ENCODE assay signal across 1 cellular context in the genomic region with DNA sequence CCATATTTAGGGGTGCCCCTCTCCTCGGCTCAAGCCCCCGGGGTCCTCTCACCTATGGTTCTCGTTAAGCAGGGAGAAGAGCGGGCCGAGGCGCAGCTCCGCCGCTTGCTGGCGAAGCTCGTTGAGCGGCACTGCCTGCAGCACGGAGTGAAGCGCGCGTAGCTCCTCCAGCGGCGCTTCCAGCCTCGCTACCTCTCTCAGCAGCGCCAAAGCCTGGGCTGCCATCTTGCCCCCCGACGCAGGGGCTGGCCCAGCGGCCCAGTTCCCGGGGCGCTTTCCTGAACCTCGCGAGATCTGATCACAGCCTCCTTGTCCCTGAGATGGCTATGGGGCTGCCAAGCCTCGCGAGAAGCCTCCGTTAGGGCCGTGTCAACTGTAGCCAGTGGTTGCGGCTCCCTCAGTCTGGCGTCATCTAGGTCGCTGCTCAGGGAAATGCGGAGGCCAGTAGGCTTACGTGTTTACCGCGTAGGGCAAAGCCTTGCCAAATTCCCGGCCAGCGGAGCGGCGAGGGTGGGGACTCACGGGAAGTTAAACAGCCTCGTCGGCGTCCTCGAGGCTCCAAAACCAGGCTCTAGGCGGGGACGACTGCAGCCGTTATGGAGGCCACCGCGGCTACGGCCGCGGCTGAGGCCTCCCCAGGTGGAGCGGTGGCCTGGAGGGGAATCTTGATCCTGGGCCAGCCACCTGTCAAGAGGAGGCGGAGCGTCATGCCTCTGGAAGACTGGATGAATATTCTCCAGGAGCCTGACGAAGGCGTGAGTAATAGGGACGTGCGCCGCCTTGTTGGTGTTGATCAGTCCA.
A peak's percentile ranks its signal among the peaks of the same experiment; 100 is the strongest.
TF ChIP-seq lines count a peak whose summit lies in the region.

A gene (minus strand): TSS at position 238 of the 801 bp plus-strand sequence. CDS start 13 bp downstream, at position 225.

TF ChIP-seq in HepG2, 621 proteins besides CTCF, POLR2A, EP300 and RAD21 (continues in another document):
- TF ChIP-seq, protein P1, sequence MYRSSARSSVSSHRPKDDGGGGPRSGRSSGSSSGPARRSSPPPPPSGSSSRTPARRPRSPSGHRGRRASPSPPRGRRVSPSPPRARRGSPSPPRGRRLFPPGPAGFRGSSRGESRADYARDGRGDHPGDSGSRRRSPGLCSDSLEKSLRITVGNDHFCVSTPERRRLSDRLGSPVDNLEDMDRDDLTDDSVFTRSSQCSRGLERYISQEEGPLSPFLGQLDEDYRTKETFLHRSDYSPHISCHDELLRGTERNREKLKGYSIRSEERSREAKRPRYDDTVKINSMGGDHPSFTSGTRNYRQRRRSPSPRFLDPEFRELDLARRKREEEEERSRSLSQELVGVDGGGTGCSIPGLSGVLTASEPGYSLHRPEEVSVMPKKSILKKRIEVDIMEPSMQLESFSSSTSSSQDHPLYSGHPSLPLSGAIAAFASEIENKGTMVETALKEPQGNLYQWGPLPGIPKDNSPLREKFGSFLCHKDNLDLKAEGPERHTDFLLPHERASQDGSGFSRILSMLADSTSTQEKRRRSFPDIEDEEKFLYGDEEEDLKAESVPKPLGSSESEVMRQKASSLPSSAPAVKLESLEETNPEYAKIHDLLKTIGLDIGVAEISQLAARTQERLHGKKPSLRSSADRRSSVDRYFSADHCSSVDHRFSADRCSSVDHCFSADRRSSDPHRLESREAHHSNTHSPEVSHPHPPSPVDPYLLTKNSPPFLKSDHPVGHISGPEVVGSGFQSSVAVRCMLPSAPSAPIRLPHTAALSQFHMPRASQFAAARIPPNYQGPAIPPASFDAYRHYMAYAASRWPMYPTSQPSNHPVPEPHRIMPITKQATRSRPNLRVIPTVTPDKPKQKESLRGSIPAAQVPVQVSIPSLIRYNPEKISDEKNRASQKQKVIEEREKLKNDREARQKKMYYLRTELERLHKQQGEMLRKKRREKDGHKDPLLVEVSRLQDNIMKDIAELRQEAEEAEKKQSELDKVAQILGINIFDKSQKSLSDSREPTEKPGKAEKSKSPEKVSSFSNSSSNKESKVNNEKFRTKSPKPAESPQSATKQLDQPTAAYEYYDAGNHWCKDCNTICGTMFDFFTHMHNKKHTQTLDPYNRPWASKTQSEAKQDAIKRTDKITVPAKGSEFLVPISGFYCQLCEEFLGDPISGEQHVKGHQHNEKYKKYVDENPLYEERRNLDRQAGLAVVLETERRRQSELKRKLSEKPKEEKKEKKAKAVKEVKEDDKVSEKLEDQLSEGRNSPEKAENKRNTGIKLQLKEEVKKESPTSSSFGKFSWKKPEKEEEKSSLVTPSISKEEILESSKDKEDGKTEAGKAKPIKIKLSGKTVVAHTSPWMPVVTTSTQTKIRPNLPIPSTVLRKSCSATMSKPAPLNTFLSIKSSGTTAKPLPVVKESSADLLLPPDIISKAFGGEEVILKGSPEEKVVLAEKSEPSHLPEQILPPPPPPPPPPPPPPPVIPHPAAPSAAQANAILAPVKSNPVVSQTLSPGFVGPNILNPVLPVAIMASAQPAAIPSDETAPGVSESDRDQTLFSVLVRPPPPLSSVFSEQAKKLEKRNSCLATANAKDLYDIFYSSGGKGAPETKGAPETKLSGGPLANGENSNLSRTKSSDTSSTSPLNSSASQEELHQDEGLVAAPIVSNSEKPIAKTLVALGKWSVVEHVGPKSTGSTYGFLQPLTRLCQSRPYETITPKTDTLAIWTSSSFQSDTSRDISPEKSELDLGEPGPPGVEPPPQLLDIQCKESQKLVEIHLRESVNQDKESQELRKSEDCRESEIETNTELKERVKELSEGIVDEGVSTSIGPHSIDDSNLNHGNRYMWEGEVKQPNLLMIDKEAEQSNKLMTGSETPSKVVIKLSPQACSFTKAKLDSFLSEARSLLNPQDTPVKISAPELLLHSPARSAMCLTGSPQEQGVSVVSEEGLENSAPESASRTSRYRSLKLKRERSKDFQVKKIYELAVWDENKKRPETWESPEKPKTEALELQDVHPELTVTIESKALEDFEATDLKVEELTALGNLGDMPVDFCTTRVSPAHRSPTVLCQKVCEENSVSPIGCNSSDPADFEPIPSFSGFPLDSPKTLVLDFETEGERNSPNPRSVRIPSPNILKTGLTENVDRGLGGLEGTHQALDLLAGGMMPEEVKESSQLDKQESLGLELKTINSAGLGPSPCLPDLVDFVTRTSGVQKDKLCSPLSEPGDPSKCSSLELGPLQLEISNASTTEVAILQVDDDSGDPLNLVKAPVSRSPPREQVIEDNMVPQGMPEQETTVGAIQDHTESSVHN (CRISPR knock-in tag; IDR thresholded peaks at IDR 0.05): no peak
- no peak for TF ChIP-seq ZNF883 (CRISPR knock-in tag; IDR thresholded peaks at IDR 0.05; ENCODE audit: not compliant biosample characterization)
- peak; percentile 72 for TF ChIP-seq PHF8 (CRISPR knock-in tag; IDR thresholded peaks at IDR 0.05)
- TF ChIP-seq, protein P2, sequence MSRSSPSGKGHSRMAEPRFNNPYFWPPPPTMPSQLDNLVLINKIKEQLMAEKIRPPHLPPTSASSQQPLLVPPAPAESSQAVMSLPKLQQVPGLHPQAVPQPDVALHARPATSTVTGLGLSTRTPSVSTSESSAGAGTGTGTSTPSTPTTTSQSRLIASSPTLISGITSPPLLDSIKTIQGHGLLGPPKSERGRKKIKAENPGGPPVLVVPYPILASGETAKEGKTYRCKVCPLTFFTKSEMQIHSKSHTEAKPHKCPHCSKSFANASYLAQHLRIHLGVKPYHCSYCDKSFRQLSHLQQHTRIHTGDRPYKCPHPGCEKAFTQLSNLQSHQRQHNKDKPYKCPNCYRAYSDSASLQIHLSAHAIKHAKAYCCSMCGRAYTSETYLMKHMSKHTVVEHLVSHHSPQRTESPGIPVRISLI (CRISPR knock-in tag; IDR thresholded peaks at IDR 0.05; ENCODE audit: borderline replicate concordance): no peak
- TF ChIP-seq, protein P3, sequence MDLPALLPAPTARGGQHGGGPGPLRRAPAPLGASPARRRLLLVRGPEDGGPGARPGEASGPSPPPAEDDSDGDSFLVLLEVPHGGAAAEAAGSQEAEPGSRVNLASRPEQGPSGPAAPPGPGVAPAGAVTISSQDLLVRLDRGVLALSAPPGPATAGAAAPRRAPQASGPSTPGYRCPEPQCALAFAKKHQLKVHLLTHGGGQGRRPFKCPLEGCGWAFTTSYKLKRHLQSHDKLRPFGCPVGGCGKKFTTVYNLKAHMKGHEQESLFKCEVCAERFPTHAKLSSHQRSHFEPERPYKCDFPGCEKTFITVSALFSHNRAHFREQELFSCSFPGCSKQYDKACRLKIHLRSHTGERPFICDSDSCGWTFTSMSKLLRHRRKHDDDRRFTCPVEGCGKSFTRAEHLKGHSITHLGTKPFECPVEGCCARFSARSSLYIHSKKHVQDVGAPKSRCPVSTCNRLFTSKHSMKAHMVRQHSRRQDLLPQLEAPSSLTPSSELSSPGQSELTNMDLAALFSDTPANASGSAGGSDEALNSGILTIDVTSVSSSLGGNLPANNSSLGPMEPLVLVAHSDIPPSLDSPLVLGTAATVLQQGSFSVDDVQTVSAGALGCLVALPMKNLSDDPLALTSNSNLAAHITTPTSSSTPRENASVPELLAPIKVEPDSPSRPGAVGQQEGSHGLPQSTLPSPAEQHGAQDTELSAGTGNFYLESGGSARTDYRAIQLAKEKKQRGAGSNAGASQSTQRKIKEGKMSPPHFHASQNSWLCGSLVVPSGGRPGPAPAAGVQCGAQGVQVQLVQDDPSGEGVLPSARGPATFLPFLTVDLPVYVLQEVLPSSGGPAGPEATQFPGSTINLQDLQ (CRISPR knock-in tag; IDR thresholded peaks at IDR 0.05): 0 out of 2 replicates have a peak, but pooled peaks have one; percentile 43
- TF ChIP-seq SAFB2 (CRISPR knock-in tag; IDR thresholded peaks at IDR 0.05; ENCODE audit: borderline replicate concordance, low read depth): peak; percentile 78; the same call in 1 of the 2 replicates
- 0 out of 2 replicates have a peak, but pooled peaks have one; percentile 59 for TF ChIP-seq ZSCAN31 (CRISPR knock-in tag; IDR thresholded peaks at IDR 0.05; ENCODE audit: low read depth)
- TF ChIP-seq NFIB (CRISPR knock-in tag; IDR thresholded peaks at IDR 0.05; ENCODE audit: borderline replicate concordance): no peak
- TF ChIP-seq TOPORS (CRISPR knock-in tag; IDR thresholded peaks at IDR 0.05): no peak
- TF ChIP-seq NR2F6 (IDR thresholded peaks at IDR 0.05): no peak
- 0 out of 2 replicates have a peak, but pooled peaks have one; percentile 23 for TF ChIP-seq NR2F6 (CRISPR knock-in tag; IDR thresholded peaks at IDR 0.05)
- 0 out of 2 replicates have a peak, but pooled peaks have one; percentile 65 for TF ChIP-seq ZNF678 (CRISPR knock-in tag; IDR thresholded peaks at IDR 0.05)
- TF ChIP-seq, protein P4, sequence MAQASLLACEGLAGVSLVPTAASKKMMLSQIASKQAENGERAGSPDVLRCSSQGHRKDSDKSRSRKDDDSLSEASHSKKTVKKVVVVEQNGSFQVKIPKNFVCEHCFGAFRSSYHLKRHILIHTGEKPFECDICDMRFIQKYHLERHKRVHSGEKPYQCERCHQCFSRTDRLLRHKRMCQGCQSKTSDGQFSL (CRISPR knock-in tag; IDR thresholded peaks at IDR 0.05): no peak
- TF ChIP-seq HES4 (CRISPR knock-in tag; IDR thresholded peaks at IDR 0.05; ENCODE audit: borderline replicate concordance): no peak; the same call in 1 of the 2 replicates
- TF ChIP-seq SP1 (IDR thresholded peaks at IDR 0.05): peak; percentile 42; the same call in 1 of the 2 replicates
- TF ChIP-seq SP1 (CRISPR knock-in tag; IDR thresholded peaks at IDR 0.05): no peak
- peak; percentile 88; the same call in 1 of the 2 replicates for TF ChIP-seq ZNF891 (CRISPR knock-in tag; IDR thresholded peaks at IDR 0.05)
- no peak for TF ChIP-seq KDM6A (CRISPR knock-in tag; IDR thresholded peaks at IDR 0.05; ENCODE audit: low read depth)
- TF ChIP-seq MTF2 (CRISPR knock-in tag; IDR thresholded peaks at IDR 0.05; ENCODE audit: borderline replicate concordance): no peak; the same call in 1 of the 2 replicates
- TF ChIP-seq, protein P5, sequence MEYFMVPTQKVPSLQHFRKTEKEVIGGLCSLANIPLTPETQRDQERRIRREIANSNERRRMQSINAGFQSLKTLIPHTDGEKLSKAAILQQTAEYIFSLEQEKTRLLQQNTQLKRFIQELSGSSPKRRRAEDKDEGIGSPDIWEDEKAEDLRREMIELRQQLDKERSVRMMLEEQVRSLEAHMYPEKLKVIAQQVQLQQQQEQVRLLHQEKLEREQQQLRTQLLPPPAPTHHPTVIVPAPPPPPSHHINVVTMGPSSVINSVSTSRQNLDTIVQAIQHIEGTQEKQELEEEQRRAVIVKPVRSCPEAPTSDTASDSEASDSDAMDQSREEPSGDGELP (IDR thresholded peaks at IDR 0.05; ENCODE audit: borderline replicate concordance, low read depth): 0 out of 2 replicates have a peak, but pooled peaks have one; percentile 13
- TF ChIP-seq, protein P6, sequence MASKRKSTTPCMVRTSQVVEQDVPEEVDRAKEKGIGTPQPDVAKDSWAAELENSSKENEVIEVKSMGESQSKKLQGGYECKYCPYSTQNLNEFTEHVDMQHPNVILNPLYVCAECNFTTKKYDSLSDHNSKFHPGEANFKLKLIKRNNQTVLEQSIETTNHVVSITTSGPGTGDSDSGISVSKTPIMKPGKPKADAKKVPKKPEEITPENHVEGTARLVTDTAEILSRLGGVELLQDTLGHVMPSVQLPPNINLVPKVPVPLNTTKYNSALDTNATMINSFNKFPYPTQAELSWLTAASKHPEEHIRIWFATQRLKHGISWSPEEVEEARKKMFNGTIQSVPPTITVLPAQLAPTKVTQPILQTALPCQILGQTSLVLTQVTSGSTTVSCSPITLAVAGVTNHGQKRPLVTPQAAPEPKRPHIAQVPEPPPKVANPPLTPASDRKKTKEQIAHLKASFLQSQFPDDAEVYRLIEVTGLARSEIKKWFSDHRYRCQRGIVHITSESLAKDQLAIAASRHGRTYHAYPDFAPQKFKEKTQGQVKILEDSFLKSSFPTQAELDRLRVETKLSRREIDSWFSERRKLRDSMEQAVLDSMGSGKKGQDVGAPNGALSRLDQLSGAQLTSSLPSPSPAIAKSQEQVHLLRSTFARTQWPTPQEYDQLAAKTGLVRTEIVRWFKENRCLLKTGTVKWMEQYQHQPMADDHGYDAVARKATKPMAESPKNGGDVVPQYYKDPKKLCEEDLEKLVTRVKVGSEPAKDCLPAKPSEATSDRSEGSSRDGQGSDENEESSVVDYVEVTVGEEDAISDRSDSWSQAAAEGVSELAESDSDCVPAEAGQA (IDR thresholded peaks at IDR 0.05; ENCODE audit: low read depth): peak; percentile 79
- TF ChIP-seq, protein P6 (CRISPR knock-in tag; IDR thresholded peaks at IDR 0.05; ENCODE audit: borderline replicate concordance): no peak
- peak; percentile 89 for TF ChIP-seq MED8 (CRISPR knock-in tag; IDR thresholded peaks at IDR 0.05; ENCODE audit: insufficient replicate concordance)
- peak; percentile 82; the same call in 1 of the 2 replicates for TF ChIP-seq ZMAT3 (CRISPR knock-in tag; conservative IDR thresholded peaks at IDR 0.05)
- TF ChIP-seq MEIS1 (CRISPR knock-in tag; IDR thresholded peaks at IDR 0.05; ENCODE audit: borderline replicate concordance): peak; percentile 64
- TF ChIP-seq HDAC1 (CRISPR knock-in tag; IDR thresholded peaks at IDR 0.05): peak; percentile 69; the same call in 1 of the 2 replicates
- TF ChIP-seq SP4 (CRISPR knock-in tag; IDR thresholded peaks at IDR 0.05): peak; percentile 52
- TF ChIP-seq, protein P7, sequence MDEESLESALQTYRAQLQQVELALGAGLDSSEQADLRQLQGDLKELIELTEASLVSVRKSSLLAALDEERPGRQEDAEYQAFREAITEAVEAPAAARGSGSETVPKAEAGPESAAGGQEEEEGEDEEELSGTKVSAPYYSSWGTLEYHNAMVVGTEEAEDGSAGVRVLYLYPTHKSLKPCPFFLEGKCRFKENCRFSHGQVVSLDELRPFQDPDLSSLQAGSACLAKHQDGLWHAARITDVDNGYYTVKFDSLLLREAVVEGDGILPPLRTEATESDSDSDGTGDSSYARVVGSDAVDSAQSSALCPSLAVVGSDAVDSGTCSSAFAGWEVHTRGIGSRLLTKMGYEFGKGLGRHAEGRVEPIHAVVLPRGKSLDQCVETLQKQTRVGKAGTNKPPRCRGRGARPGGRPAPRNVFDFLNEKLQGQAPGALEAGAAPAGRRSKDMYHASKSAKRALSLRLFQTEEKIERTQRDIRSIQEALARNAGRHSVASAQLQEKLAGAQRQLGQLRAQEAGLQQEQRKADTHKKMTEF (CRISPR knock-in tag; IDR thresholded peaks at IDR 0.05): peak; percentile 77
- no peak for TF ChIP-seq TCF12 (IDR thresholded peaks at IDR 0.05)
- TF ChIP-seq TCF12 (CRISPR knock-in tag; IDR thresholded peaks at IDR 0.05): 0 out of 2 replicates have a peak, but pooled peaks have one; percentile 57
- no peak for TF ChIP-seq TGIF2 (CRISPR knock-in tag; IDR thresholded peaks at IDR 0.05)
- TF ChIP-seq ZSCAN21 (CRISPR knock-in tag; IDR thresholded peaks at IDR 0.05; ENCODE audit: borderline replicate concordance): peak; percentile 73; the same call in 1 of the 2 replicates
- TF ChIP-seq RBM22 (optimal IDR thresholded peaks at IDR 0.05; ENCODE audit: low read length): no peak
- peak; percentile 61; the same call in 1 of the 2 replicates for TF ChIP-seq NKX3-1 (CRISPR knock-in tag; IDR thresholded peaks at IDR 0.05)
